In genomic region chr10:121994429-121994881, GRCh38 we compare ENCODE assay signal across 10 cellular contexts. TPM values are rescaled to one million over a fixed set of nuclear protein-coding genes. Genes with fewer than 3 reads are reported as not detected.
DNase-seq lines count a peak whose midpoint lies in the region; ATAC-seq, FAIRE-seq and TF ChIP-seq lines count a peak whose summit lies in the region.
"Had no signal": no experiment of that assay in that cellular context is flagged by ENCODE, and none has a peak within 500 bp of the region (broad histone marks: within the 10 kb centered on the region; RNA-seq: fewer than 3 reads in every experiment).

No MANE protein-coding gene starts in this region.

- H3K9me3 ChIP-seq in pancreas = no peaks in the 10 kb centered on the region

- intact Hi-C loops in left cardiac atrium (cut with DNase I) = no loop called here
- intact Hi-C loops in pancreas (cut with DNase I) = no loop called here

- FAIRE-seq in pancreas (lab: Jason Lieb, UNC) = no peak

- H3K4me3 ChIP-seq in pancreas = peak overlapping the region in 2 of 4 donors; percentile 3 to 23

- TF ChIP-seq CTCF in pancreas (IDR thresholded peaks at IDR 0.05) = no peak
- TF ChIP-seq CTCF in GM10266 (IDR thresholded peaks at IDR 0.05; ENCODE audit: control insufficient read depth, insufficient read depth, low read depth, missing control alignments) = no peak

- H3K4me1 ChIP-seq in pancreas = peaks cover 16 to 29% (median 27%) of the 10 kb centered on the region in 3 donors

- 7 to 11% methylated on average over 9 of the region's 9 CpGs for WGBS in pancreas, 2 donors

- H3K27me3 ChIP-seq in pancreas = no peaks in the 10 kb centered on the region

- ATAC-seq in left cardiac atrium = peak; percentile 64 to 66
- peak; percentile 70 to 85 (median 80) for ATAC-seq in pancreas
- no peak for ATAC-seq in HG02981 (IDR thresholded peaks at IDR 0.05; ENCODE audit: unreplicated experiment)
- ATAC-seq in HG03457 (IDR thresholded peaks at IDR 0.05; ENCODE audit: unreplicated experiment) = no peak
- ATAC-seq in HG02852 (IDR thresholded peaks at IDR 0.05; ENCODE audit: unreplicated experiment) = no peak
- ATAC-seq: activated CD4-positive, alpha-beta T cell treated with anti-CD3 and anti-CD28 coated beads for 36 hours had no signal

- no peaks in the 10 kb centered on the region for H3K36me3 ChIP-seq in pancreas

- DNase-seq in DMS153 (lab: John Stamatoyannopoulos, UW) = peak; percentile 41
- peak; percentile 28 for DNase-seq in SK-N-DZ (ENCODE audit: low spot score)
- peak; percentile 35 for DNase-seq in left cardiac atrium
- peak; percentile 47 to 79 (median 62) for DNase-seq in pancreas
- DNase-seq in GM10266 (ENCODE audit: extremely low spot score) = no peak
- DNase-seq: activated CD4-positive, alpha-beta T cell treated with anti-CD3 and anti-CD28 coated beads for 36 hours; amniotic stem cell had no signal

- peak overlapping the region; percentile 79 to 91 (median 86) for H3K27ac ChIP-seq in pancreas

RNA-seq across cellular contexts. Expression of gene TACC2, which starts 5.5 kb away (rescaled TPM):
- 14.6 and 17.0 TPM in 2 replicates for polyA plus RNA-seq in SK-N-DZ (2014; cell fraction: cytosol; rRNA removed)
- polyA plus RNA-seq in SK-N-DZ (2014; cell fraction: nucleus; rRNA removed) = 24.2 and 54.4 TPM in 2 replicates
- total RNA-seq in left cardiac atrium = 100 to 1,000 TPM; 210 to 237 TPM
- 10 to 100 TPM; 17.9 to 25.1 (median 21.8) TPM for total RNA-seq in pancreas
- polyA plus RNA-seq in pancreas = 10 to 100 TPM; 27.0 to 43.6 TPM
- total RNA-seq: activated CD4-positive, alpha-beta T cell treated with anti-CD3 and anti-CD28 coated beads for 36 hours had no signal

RNA-seq across cellular contexts. Expression of gene NSMCE4A, which starts 19.4 kb away (rescaled TPM):
- polyA plus RNA-seq in SK-N-DZ (2014; cell fraction: cytosol; rRNA removed) = 169 and 172 TPM in 2 replicates
- 621 and 664 TPM in 2 replicates for polyA plus RNA-seq in SK-N-DZ (2014; cell fraction: nucleus; rRNA removed)
- total RNA-seq in left cardiac atrium (10 to 100 TPM; 31.4 to 35.8 TPM), pancreas (10 to 100 TPM; 15.5 to 27.6 (median 23.2) TPM)
- polyA plus RNA-seq in pancreas = 10 to 100 TPM; 67.2 to 87.0 TPM

Comparison
In these comparisons a context has a peak if more than half of its experiments do, and no peak if none do; other contexts are left out.
1. ATAC-seq: peak in left cardiac atrium (2 of 2) and pancreas (4 of 4); none in HG02981 (single experiment), HG03457 (single experiment) and HG02852 (single experiment).
2. RNA of gene TACC2, which starts 5.5 kb away (total RNA-seq): 210 to 237 TPM in left cardiac atrium; 17.9 to 25.1 TPM in pancreas; every median in the first group is over 4 times any median in the second.